Comparison of ENCODE assay signal across 1 cellular context in the genomic region with DNA sequence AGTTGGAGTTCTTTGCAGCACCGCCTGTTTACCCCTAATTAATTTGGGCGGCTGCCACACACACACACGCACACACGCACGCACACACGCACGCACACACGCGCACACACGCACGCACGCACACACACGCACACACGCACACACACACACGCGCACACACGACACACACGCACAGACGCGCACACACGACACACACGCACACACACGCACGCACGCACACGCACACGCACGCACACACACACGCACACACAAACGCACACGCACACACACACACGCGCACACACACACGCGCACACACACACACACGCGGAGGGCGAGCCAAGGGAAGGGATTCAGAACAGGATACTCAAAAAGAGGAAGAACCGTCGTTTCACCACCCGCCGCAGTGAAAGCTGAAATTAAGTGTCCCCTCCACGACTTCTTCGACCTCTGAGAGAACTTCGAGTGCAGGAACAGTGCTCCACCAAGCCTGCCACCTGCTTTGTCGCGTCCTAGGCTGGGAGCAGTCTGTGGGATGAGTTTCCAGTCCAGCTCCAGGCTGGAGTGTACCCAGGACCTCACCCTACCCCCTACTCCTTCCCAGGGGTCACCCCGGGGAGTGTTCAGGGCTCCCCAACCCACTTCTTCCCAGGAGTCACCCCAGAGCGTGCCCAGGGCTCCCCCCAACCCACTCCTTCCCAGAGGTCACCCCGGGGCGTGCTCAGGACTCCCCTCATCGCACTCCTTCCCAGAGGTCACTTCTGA.
TF ChIP-seq lines count a peak whose summit lies in the region.

No MANE protein-coding gene starts in this region.

TF ChIP-seq in K562, 482 proteins besides CTCF, POLR2A, EP300 and RAD21 (continued from another document):
- TF ChIP-seq, protein P1, sequence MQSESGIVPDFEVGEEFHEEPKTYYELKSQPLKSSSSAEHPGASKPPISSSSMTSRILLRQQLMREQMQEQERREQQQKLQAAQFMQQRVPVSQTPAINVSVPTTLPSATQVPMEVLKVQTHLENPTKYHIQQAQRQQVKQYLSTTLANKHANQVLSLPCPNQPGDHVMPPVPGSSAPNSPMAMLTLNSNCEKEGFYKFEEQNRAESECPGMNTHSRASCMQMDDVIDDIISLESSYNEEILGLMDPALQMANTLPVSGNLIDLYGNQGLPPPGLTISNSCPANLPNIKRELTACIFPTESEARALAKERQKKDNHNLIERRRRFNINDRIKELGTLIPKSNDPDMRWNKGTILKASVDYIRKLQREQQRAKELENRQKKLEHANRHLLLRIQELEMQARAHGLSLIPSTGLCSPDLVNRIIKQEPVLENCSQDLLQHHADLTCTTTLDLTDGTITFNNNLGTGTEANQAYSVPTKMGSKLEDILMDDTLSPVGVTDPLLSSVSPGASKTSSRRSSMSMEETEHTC (IDR thresholded peaks at IDR 0.05): no peak
- TF ChIP-seq ZNF347 (CRISPR knock-in tag; IDR thresholded peaks at IDR 0.05; ENCODE audit: low read depth) (no peak), NFRKB (IDR thresholded peaks at IDR 0.05; ENCODE audit: low read depth) (no peak), NFE2L1 (tag; IDR thresholded peaks at IDR 0.05; ENCODE audit: borderline replicate concordance, low read depth) (no peak), HNRNPH1 (optimal IDR thresholded peaks at IDR 0.05; ENCODE audit: low read depth, low read length) (no peak), MTA3 (IDR thresholded peaks at IDR 0.05; ENCODE audit: borderline replicate concordance) (no peak), HDAC8 (tag; IDR thresholded peaks at IDR 0.05) (no peak), TFAM (CRISPR knock-in tag; conservative IDR thresholded peaks at IDR 0.05) (no peak), SNRNP70 (optimal IDR thresholded peaks at IDR 0.05; ENCODE audit: low read depth, low read length) (no peak), ZNF780A (CRISPR knock-in tag; IDR thresholded peaks at IDR 0.05) (no peak), ZNF551 (CRISPR knock-in tag; IDR thresholded peaks at IDR 0.05) (no peak), ZNF766 (CRISPR knock-in tag; conservative IDR thresholded peaks at IDR 0.05) (peak; percentile 91)
- TF ChIP-seq, protein P2, sequence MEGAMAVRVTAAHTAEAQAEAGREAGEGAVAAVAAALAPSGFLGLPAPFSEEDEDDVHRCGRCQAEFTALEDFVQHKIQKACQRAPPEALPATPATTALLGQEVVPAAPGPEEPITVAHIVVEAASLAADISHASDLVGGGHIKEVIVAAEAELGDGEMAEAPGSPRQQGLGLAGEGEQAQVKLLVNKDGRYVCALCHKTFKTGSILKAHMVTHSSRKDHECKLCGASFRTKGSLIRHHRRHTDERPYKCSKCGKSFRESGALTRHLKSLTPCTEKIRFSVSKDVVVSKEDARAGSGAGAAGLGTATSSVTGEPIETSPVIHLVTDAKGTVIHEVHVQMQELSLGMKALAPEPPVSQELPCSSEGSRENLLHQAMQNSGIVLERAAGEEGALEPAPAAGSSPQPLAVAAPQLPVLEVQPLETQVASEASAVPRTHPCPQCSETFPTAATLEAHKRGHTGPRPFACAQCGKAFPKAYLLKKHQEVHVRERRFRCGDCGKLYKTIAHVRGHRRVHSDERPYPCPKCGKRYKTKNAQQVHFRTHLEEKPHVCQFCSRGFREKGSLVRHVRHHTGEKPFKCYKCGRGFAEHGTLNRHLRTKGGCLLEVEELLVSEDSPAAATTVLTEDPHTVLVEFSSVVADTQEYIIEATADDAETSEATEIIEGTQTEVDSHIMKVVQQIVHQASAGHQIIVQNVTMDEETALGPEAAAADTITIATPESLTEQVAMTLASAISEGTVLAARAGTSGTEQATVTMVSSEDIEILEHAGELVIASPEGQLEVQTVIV (CRISPR knock-in tag; IDR thresholded peaks at IDR 0.05; ENCODE audit: borderline replicate concordance): no peak
- TF ChIP-seq, protein P3, sequence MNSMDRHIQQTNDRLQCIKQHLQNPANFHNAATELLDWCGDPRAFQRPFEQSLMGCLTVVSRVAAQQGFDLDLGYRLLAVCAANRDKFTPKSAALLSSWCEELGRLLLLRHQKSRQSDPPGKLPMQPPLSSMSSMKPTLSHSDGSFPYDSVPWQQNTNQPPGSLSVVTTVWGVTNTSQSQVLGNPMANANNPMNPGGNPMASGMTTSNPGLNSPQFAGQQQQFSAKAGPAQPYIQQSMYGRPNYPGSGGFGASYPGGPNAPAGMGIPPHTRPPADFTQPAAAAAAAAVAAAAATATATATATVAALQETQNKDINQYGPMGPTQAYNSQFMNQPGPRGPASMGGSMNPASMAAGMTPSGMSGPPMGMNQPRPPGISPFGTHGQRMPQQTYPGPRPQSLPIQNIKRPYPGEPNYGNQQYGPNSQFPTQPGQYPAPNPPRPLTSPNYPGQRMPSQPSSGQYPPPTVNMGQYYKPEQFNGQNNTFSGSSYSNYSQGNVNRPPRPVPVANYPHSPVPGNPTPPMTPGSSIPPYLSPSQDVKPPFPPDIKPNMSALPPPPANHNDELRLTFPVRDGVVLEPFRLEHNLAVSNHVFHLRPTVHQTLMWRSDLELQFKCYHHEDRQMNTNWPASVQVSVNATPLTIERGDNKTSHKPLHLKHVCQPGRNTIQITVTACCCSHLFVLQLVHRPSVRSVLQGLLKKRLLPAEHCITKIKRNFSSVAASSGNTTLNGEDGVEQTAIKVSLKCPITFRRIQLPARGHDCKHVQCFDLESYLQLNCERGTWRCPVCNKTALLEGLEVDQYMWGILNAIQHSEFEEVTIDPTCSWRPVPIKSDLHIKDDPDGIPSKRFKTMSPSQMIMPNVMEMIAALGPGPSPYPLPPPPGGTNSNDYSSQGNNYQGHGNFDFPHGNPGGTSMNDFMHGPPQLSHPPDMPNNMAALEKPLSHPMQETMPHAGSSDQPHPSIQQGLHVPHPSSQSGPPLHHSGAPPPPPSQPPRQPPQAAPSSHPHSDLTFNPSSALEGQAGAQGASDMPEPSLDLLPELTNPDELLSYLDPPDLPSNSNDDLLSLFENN (IDR thresholded peaks at IDR 0.05; ENCODE audit: low read depth in 2 of 2, low read length in 2 of 2): no peak
